In genomic region chr20:46060301-46060881, GRCh38 we compare ENCODE assay signal across 12 cellular contexts. TPM values are rescaled to one million over a fixed set of nuclear protein-coding genes. Genes with fewer than 3 reads are reported as not detected.
DNase-seq lines count a peak whose midpoint lies in the region; ATAC-seq and TF ChIP-seq lines count a peak whose summit lies in the region.
"Had no signal": no experiment of that assay in that cellular context is flagged by ENCODE, and none has a peak within 500 bp of the region (broad histone marks: within the 10 kb centered on the region; RNA-seq: fewer than 3 reads in every experiment).

No MANE protein-coding gene starts in this region.

- H3K27ac ChIP-seq in cingulate gyrus (ENCODE audit: low read depth, low read length) = peak overlapping the region; percentile 73
- H3K27ac ChIP-seq in neuronal stem cell (replicated peaks; ENCODE audit: low read length) = no peak overlapping the region
- no peak overlapping the region for H3K27ac ChIP-seq in gastrocnemius medialis

- H3K27me3 Mint-ChIP-seq in osteocyte (ENCODE audit: unreplicated experiment) = peaks cover 24% of the 10 kb centered on the region

- H3K4me3 ChIP-seq in neuronal stem cell (ENCODE audit: low read length in 2 of 2) (no peak overlapping the region), gastrocnemius medialis (no peak overlapping the region)

- TF ChIP-seq POLR2A in gastrocnemius medialis (IDR thresholded peaks at IDR 0.05) = no peak

- no peak for DNase-seq in activated CD4-positive, CD25-positive, alpha-beta regulatory T cell treated with anti-CD3 and anti-CD28 coated beads, Interleukin-2, amount 50 U/mL, for 72 hours
- DNase-seq in NCI-H2227 (lab: John Stamatoyannopoulos, UW; ENCODE audit: unreplicated experiment) (peak; percentile 68), osteocyte (ENCODE audit: extremely low spot score, unreplicated experiment) (peak; percentile 54), neuronal stem cell (ENCODE audit: low spot score) (no peak), COLO829 (ENCODE audit: low spot score) (no peak), gastrocnemius medialis (no peak)
- DNase-seq: activated CD4-positive, alpha-beta T cell treated with anti-CD3 and anti-CD28 coated beads, Interleukin-2, amount 50 U/mL, for 1 hour; NCI-H2171 treated with DMSO at 0.1 percent for 48 hours; stimulated activated CD4-positive, alpha-beta T cell treated with anti-CD3 and anti-CD28 coated beads, Interleukin-15, amount 100 ng/mL, for 24 hours had no signal

- H3K4ac ChIP-seq in neuronal stem cell (ENCODE audit: low read length) = no peak overlapping the region

- peak; percentile 33 to 47 for ATAC-seq in activated CD4-positive, CD25-positive, alpha-beta regulatory T cell treated with anti-CD3 and anti-CD28 coated beads, Interleukin-2, amount 50 U/mL, for 24 hours
- ATAC-seq in gastrocnemius medialis = no peak

- H4K91ac ChIP-seq in neuronal stem cell (ENCODE audit: low read depth, low read length, poor library complexity) = no peak overlapping the region

- H3K9ac ChIP-seq in neuronal stem cell (ENCODE audit: low read depth, low read length, poor library complexity) = no peak overlapping the region

- H3K9me3 ChIP-seq in neuronal stem cell (replicated peaks in 1 of 2; ENCODE audit: control insufficient read depth in 2 of 2, insufficient read depth in 1 of 2, low read depth in 1 of 2, low read length in 2 of 2) (peaks cover 0 to 2% of the 10 kb centered on the region in 2 donors), gastrocnemius medialis (no peaks in the 10 kb centered on the region)

- no CpG with 5 or more reads among the region's 2 CpGs for WGBS in neuronal stem cell (ENCODE audit: extremely low coverage in 2 of 2, insufficient read length in 2 of 2, insufficient replicate concordance in 1 of 2), 2 donors

- intact Hi-C loops in gastrocnemius medialis (cut with DNase I; ENCODE audit: low total_unique reads) = no loop called here

- H2BK15ac ChIP-seq in neuronal stem cell (ENCODE audit: low read length) = no peak overlapping the region

- no peaks in the 10 kb centered on the region for H3K9me3 Mint-ChIP-seq in osteocyte (ENCODE audit: unreplicated experiment)

- no peak overlapping the region for H2AK5ac ChIP-seq in neuronal stem cell (ENCODE audit: low read depth, low read length)

- TF ChIP-seq CTCF in osteocyte (IDR thresholded peaks at IDR 0.05) = no peak
- TF ChIP-seq CTCF in gastrocnemius medialis (IDR thresholded peaks at IDR 0.05 in 4 of 5, conservative IDR thresholded peaks at IDR 0.05 in 1 of 5) = no peak

- H3K4me1 ChIP-seq in neuronal stem cell (ENCODE audit: control insufficient read depth in 2 of 2, insufficient read depth in 1 of 2, low read depth in 1 of 2, low read length in 2 of 2) (peaks cover 0 to 8% of the 10 kb centered on the region in 2 donors), gastrocnemius medialis (peaks cover 10 to 19% of the 10 kb centered on the region in 2 donors)

- no peak overlapping the region for H3K4me2 ChIP-seq in neuronal stem cell (ENCODE audit: insufficient read depth, low read length, poor library complexity, severe bottlenecking)

- H3K18ac ChIP-seq in neuronal stem cell (ENCODE audit: low read length) = no peak overlapping the region

- H2BK12ac ChIP-seq in neuronal stem cell (ENCODE audit: low read length) = no peak overlapping the region

- no peak overlapping the region for H3K14ac ChIP-seq in neuronal stem cell (ENCODE audit: low read length)

- peaks cover 8% of the 10 kb centered on the region for H3K4me1 Mint-ChIP-seq in osteocyte (ENCODE audit: unreplicated experiment)

- no peak overlapping the region for H4K8ac ChIP-seq in neuronal stem cell (ENCODE audit: low read depth, low read length)

- no peak overlapping the region for H2AFZ ChIP-seq in neuronal stem cell (ENCODE audit: low read length)

- peaks cover 50% of the 10 kb centered on the region for H3K36me3 Mint-ChIP-seq in osteocyte (ENCODE audit: unreplicated experiment)

- H2BK5ac ChIP-seq in neuronal stem cell (ENCODE audit: low read length) = no peak overlapping the region

- in situ Hi-C loops in gastrocnemius medialis (cut with MboI; ENCODE audit: low sequenced_read_pairs in 4 of 4) = no loop called here

- no peak overlapping the region for H3K27ac Mint-ChIP-seq in osteocyte (ENCODE audit: unreplicated experiment)

- peaks cover 45 to 64% of the 10 kb centered on the region in 2 donors for H3K36me3 ChIP-seq in neuronal stem cell (replicated peaks in 1 of 2; ENCODE audit: control insufficient read depth in 2 of 2, insufficient read depth in 2 of 2, low read length in 2 of 2)
- H3K36me3 ChIP-seq in gastrocnemius medialis = peaks cover 0 to 48% of the 10 kb centered on the region in 2 donors

- no peaks in the 10 kb centered on the region for H3K79me1 ChIP-seq in neuronal stem cell (ENCODE audit: low read depth, low read length)

- H3K23ac ChIP-seq in neuronal stem cell (ENCODE audit: low read depth, low read length, poor library complexity) = no peak overlapping the region

- no peak overlapping the region for H2BK120ac ChIP-seq in neuronal stem cell (ENCODE audit: low read depth, low read length)

- H3K4me3 Mint-ChIP-seq in osteocyte (ENCODE audit: unreplicated experiment) = no peak overlapping the region

- peaks cover 0 to 21% (median 7%) of the 10 kb centered on the region in 3 experiments for H3K27me3 ChIP-seq in neuronal stem cell (ENCODE audit: control insufficient read depth in 3 of 3, insufficient read depth in 3 of 3, low read depth in 1 of 3, low read length in 3 of 3)
- peaks cover 6 to 17% (median 7%) of the 10 kb centered on the region in 3 donors for H3K27me3 ChIP-seq in gastrocnemius medialis

RNA-seq across cellular contexts. Expression of gene NCOA5, which starts 29.4 kb away (rescaled TPM):
- total RNA-seq in osteocyte (29.8 and 39.0 TPM in 2 replicates), gastrocnemius medialis (10 to 100 TPM; 14.7 to 21.5 (median 19.0) TPM)
- polyA plus RNA-seq in neuronal stem cell (2013, experiment 1 of 2) = 15.5 TPM
- polyA plus RNA-seq in neuronal stem cell (2013, experiment 2 of 2) = 15.9 TPM

RNA-seq across cellular contexts. Expression of gene SLC12A5, which starts 31.4 kb away (rescaled TPM):
- total RNA-seq in osteocyte (1.7 TPM in 1 of 2 replicates, not detected in the other), gastrocnemius medialis (not detected)
- 8.5 TPM for polyA plus RNA-seq in neuronal stem cell (2013, experiment 1 of 2)
- polyA plus RNA-seq in neuronal stem cell (2013, experiment 2 of 2) = 6.5 TPM
- polyA plus RNA-seq: keratinocyte had no signal

RNA-seq across cellular contexts. Expression of gene MMP9, which starts 51.7 kb away (rescaled TPM):
- total RNA-seq in osteocyte = not detected in 2 replicates
- polyA plus RNA-seq in neuronal stem cell (2013, experiment 1 of 2) = 0.18 TPM
- 0.18 TPM for polyA plus RNA-seq in neuronal stem cell (2013, experiment 2 of 2)
- 1 to 10 TPM in 1 of 4 donors, under 1 TPM in 3; 0.51 to 1.4 (median 0.67) TPM for total RNA-seq in gastrocnemius medialis

RNA-seq across cellular contexts. Expression of gene CD40, which starts 57.7 kb away (rescaled TPM):
- 1.6 and 2.2 TPM in 2 replicates for total RNA-seq in osteocyte
- polyA plus RNA-seq in neuronal stem cell (2013, experiment 1 of 2) = 5.5 TPM
- 6.2 TPM for polyA plus RNA-seq in neuronal stem cell (2013, experiment 2 of 2)
- 10 to 100 TPM in 1 of 4 donors, 1 to 10 TPM in 3; 7.2 to 13.0 (median 8.2) TPM for total RNA-seq in gastrocnemius medialis

Comparison
In these comparisons a context has a peak if more than half of its experiments do, and no peak if none do; other contexts are left out.
1. ATAC-seq: peak in activated CD4-positive, CD25-positive, alpha-beta regulatory T cell treated with anti-CD3 and anti-CD28 coated beads, Interleukin-2, amount 50 U/mL, for 24 hours (2 of 2); none in gastrocnemius medialis (0 of 2).
2. DNase-seq: peak in NCI-H2227 (single experiment) and osteocyte (single experiment); none in activated CD4-positive, CD25-positive, alpha-beta regulatory T cell treated with anti-CD3 and anti-CD28 coated beads, Interleukin-2, amount 50 U/mL, for 72 hours (single experiment), neuronal stem cell (single experiment), COLO829 (single experiment) and gastrocnemius medialis (0 of 2).